ENCODE assay signal across 2 cellular contexts in genomic region chr10:11712761-11713160, GRCh38.
TF ChIP-seq lines count a peak whose summit lies in the region.

No MANE protein-coding gene starts in this region.

TF ChIP-seq in IMR-90, 13 proteins besides CTCF, POLR2A, EP300 and RAD21:
- no peak for TF ChIP-seq MXI1 (IDR thresholded peaks at IDR 0.05; ENCODE audit: borderline replicate concordance, low read depth, low read length)
- TF ChIP-seq FOS (IDR thresholded peaks at IDR 0.05; ENCODE audit: low read depth, low read length): no peak

TF ChIP-seq in K562, 482 proteins besides CTCF, POLR2A, EP300 and RAD21:
- TF ChIP-seq TAF7 (tag; IDR thresholded peaks at IDR 0.05) (no peak), CTBP1 (IDR thresholded peaks at IDR 0.05; ENCODE audit: borderline replicate concordance) (no peak), ATF3 (IDR thresholded peaks at IDR 0.05) (no peak), ATF3 (CRISPR knock-in tag; conservative IDR thresholded peaks at IDR 0.05) (no peak), ZBTB9 (CRISPR knock-in tag; IDR thresholded peaks at IDR 0.05) (no peak), FOXP4 (CRISPR knock-in tag; IDR thresholded peaks at IDR 0.05; ENCODE audit: borderline replicate concordance) (no peak), CEBPG (CRISPR knock-in tag; IDR thresholded peaks at IDR 0.05) (no peak), CEBPG (tag; conservative IDR thresholded peaks at IDR 0.05 in 1 of 2, IDR thresholded peaks at IDR 0.05 in 1 of 2) (no peak), RBM14 (IDR thresholded peaks at IDR 0.05; ENCODE audit: borderline replicate concordance, insufficient read depth, low read depth, low read length) (no peak), SAFB2 (IDR thresholded peaks at IDR 0.05; ENCODE audit: borderline replicate concordance, low read depth, low read length, severe bottlenecking) (no peak), ARID3B (CRISPR knock-in tag; IDR thresholded peaks at IDR 0.05; ENCODE audit: borderline replicate concordance) (no peak), POU5F1 (IDR thresholded peaks at IDR 0.05; ENCODE audit: borderline replicate concordance, low read depth, low read length, partially characterized antibody) (no peak), ZBTB26 (CRISPR knock-in tag; IDR thresholded peaks at IDR 0.05) (no peak), ZNF445 (CRISPR knock-in tag; IDR thresholded peaks at IDR 0.05; ENCODE audit: low read depth) (no peak), ZSCAN29 (IDR thresholded peaks at IDR 0.05) (no peak), ARID1B (IDR thresholded peaks at IDR 0.05) (no peak), HDAC8 (tag; IDR thresholded peaks at IDR 0.05) (no peak)
